ENCODE assay signal across 26 cellular contexts in genomic region chr17:9487406-9487805, GRCh38.
DNase-seq lines count a peak whose midpoint lies in the region; ATAC-seq, FAIRE-seq and TF ChIP-seq lines count a peak whose summit lies in the region.
"Had no signal": no experiment of that assay in that cellular context is flagged by ENCODE, and none has a peak within 500 bp of the region (broad histone marks: within the 10 kb centered on the region; RNA-seq: fewer than 3 reads in every experiment).

No MANE protein-coding gene starts in this region.

- H3K36me3 Mint-ChIP-seq in astrocyte (ENCODE audit: low read depth, unreplicated experiment) (peaks cover 12% of the 10 kb centered on the region), neural crest cell (ENCODE audit: low read depth) (peaks cover 14% of the 10 kb centered on the region)
- peaks cover 17% of the 10 kb centered on the region for H3K36me3 Mint-ChIP-seq in natural killer cell treated with Interleukin-12 subunit alpha and Interleukin-12 subunit beta and Interleukin-15 and Interleukin-18, amount 100 ng/mL, for 72 hours

- intact Hi-C loops in stomach (cut with DNase I; ENCODE audit: low total_unique reads), result no loop called here

- H2AFZ ChIP-seq in astrocyte (ENCODE audit: low read depth, low read length), result no peak overlapping the region

- H3K4me1 Mint-ChIP-seq in astrocyte (ENCODE audit: low read depth, unreplicated experiment) (peaks cover 26% of the 10 kb centered on the region), neural crest cell (peaks cover 13% of the 10 kb centered on the region)
- peaks cover 0 to 18% of the 10 kb centered on the region in 2 donors for H3K4me1 Mint-ChIP-seq in natural killer cell treated with Interleukin-12 subunit alpha and Interleukin-12 subunit beta and Interleukin-15 and Interleukin-18, amount 100 ng/mL, for 72 hours (ENCODE audit: low read depth in 2 of 2)
- H3K4me1 Mint-ChIP-seq: CD14-positive monocyte had no signal

- TF ChIP-seq POLR2A in stomach (IDR thresholded peaks at IDR 0.05), result no peak

- H3K27ac Mint-ChIP-seq in astrocyte (ENCODE audit: unreplicated experiment) (peak overlapping the region; percentile 1), neural crest cell (ENCODE audit: unreplicated experiment) (peak overlapping the region; percentile 83)
- no peak overlapping the region for H3K27ac Mint-ChIP-seq in natural killer cell treated with Interleukin-12 subunit alpha and Interleukin-12 subunit beta and Interleukin-15 and Interleukin-18, amount 100 ng/mL, for 72 hours
- H3K27ac Mint-ChIP-seq: CD14-positive monocyte had no signal

- H3K9me3 ChIP-seq in astrocyte (ENCODE audit: insufficient read depth, low read depth, low read length), result no peaks in the 10 kb centered on the region
- no peaks in the 10 kb centered on the region for H3K9me3 ChIP-seq in stomach
- H3K9me3 ChIP-seq: BE2C, MG63 had no signal

- TF ChIP-seq CTCF in astrocyte (IDR thresholded peaks at IDR 0.05; ENCODE audit: insufficient read depth, low read depth, low read length) (no peak), choroid plexus epithelial cell (conservative IDR thresholded peaks at IDR 0.05; ENCODE audit: low read depth, low read length) (no peak), neural crest cell (conservative IDR thresholded peaks at IDR 0.05) (no peak), stomach (IDR thresholded peaks at IDR 0.05) (no peak)

- FAIRE-seq in astrocyte (lab: Jason Lieb, UNC), result no peak
- FAIRE-seq: GM12892 had no signal

- H3K27me3 Mint-ChIP-seq in astrocyte (ENCODE audit: low read depth, unreplicated experiment) (no peaks in the 10 kb centered on the region), neural crest cell (ENCODE audit: low read depth) (no peaks in the 10 kb centered on the region)
- no peaks in the 10 kb centered on the region for H3K27me3 Mint-ChIP-seq in natural killer cell treated with Interleukin-12 subunit alpha and Interleukin-12 subunit beta and Interleukin-15 and Interleukin-18, amount 100 ng/mL, for 72 hours
- H3K27me3 Mint-ChIP-seq: CD8-positive, alpha-beta memory T cell had no signal

- no peak overlapping the region for H3K4me3 Mint-ChIP-seq in astrocyte (ENCODE audit: unreplicated experiment)
- H3K4me3 Mint-ChIP-seq in neural crest cell, result no peak overlapping the region
- H3K4me3 Mint-ChIP-seq in natural killer cell treated with Interleukin-12 subunit alpha and Interleukin-12 subunit beta and Interleukin-15 and Interleukin-18, amount 100 ng/mL, for 72 hours, result no peak overlapping the region
- H3K4me3 Mint-ChIP-seq: CD14-positive monocyte; CD8-positive, alpha-beta memory T cell had no signal

- ATAC-seq in natural killer cell treated with Interleukin-12 subunit alpha and Interleukin-12 subunit beta and Interleukin-15 and Interleukin-18, amount 100 ng/mL, for 72 hours, result no peak
- no peak for ATAC-seq in HG03196 (IDR thresholded peaks at IDR 0.05; ENCODE audit: unreplicated experiment)

- DNase-seq in Daoy (ENCODE audit: low read depth) (peak; percentile 31), astrocyte (ENCODE audit: low read depth) (peak; percentile 38), choroid plexus epithelial cell (ENCODE audit: low read depth) (peak; percentile 73), neural crest cell (ENCODE audit: low read depth, low spot score) (no peak), stomach (no peak)
- no peak for DNase-seq in natural killer cell treated with Interleukin-12 subunit alpha and Interleukin-12 subunit beta and Interleukin-15 and Interleukin-18, amount 100 ng/mL, for 72 hours (ENCODE audit: low spot score)
- DNase-seq: ACHN; BE2C; Calu3; CD8-positive, alpha-beta memory T cell; DMS79 treated with DMSO at 0.1 percent for 48 hours; IMR-90; KG1; MG63; NCI-H1105 treated with DMSO at 0.1 percent for 48 hours; NCI-H146; NCI-H1930; NCI-H2107; NCI-H446; NCI-H524 treated with DMSO at 0.1 percent for 48 hours; Right ventricle myocardium superior; RPMI8226 had no signal

- no peak for TF ChIP-seq EP300 in stomach (IDR thresholded peaks at IDR 0.05)

- H3K4me2 ChIP-seq in astrocyte (ENCODE audit: low read length), result peak overlapping the region; percentile 14

- H3K79me2 ChIP-seq in astrocyte (ENCODE audit: insufficient read depth, low read length), result no peaks in the 10 kb centered on the region

- no peaks in the 10 kb centered on the region for H4K20me1 ChIP-seq in astrocyte (ENCODE audit: insufficient read depth, low read length)

- H3K27ac ChIP-seq in astrocyte (ENCODE audit: low read depth, low read length) (no peak overlapping the region), stomach (no peak overlapping the region)
- H3K27ac ChIP-seq: 22Rv1 had no signal

- no peak overlapping the region for H3K4me3 ChIP-seq in astrocyte (ENCODE audit: insufficient read depth, low read depth, low read length)
- no peak overlapping the region for H3K4me3 ChIP-seq in choroid plexus epithelial cell (ENCODE audit: low read depth, low read length)
- H3K4me3 ChIP-seq in stomach, result no peak overlapping the region
- H3K4me3 ChIP-seq: MG63 had no signal

- WGBS in stomach, 5 donors, result 85 to 91% (median 86%) methylated on average over 7 of the region's 7 CpGs

- H3K4me1 ChIP-seq in astrocyte (ENCODE audit: insufficient read depth, low read length) (peaks cover 9% of the 10 kb centered on the region), stomach (peaks cover 0 to 4% (median 0%) of the 10 kb centered on the region in 4 donors)
- H3K4me1 ChIP-seq: BE2C had no signal

- H3K9me3 Mint-ChIP-seq in astrocyte (ENCODE audit: unreplicated experiment), result peaks cover 3% of the 10 kb centered on the region
- peaks cover 2% of the 10 kb centered on the region for H3K9me3 Mint-ChIP-seq in neural crest cell
- no peaks in the 10 kb centered on the region for H3K9me3 Mint-ChIP-seq in natural killer cell treated with Interleukin-12 subunit alpha and Interleukin-12 subunit beta and Interleukin-15 and Interleukin-18, amount 100 ng/mL, for 72 hours
- H3K9me3 Mint-ChIP-seq: CD8-positive, alpha-beta memory T cell had no signal

- no peak overlapping the region for H3K9ac ChIP-seq in astrocyte (ENCODE audit: low read length)

- H3K27me3 ChIP-seq in astrocyte (ENCODE audit: insufficient read depth, low read length) (no peaks in the 10 kb centered on the region), stomach (no peaks in the 10 kb centered on the region)
- H3K27me3 ChIP-seq: BE2C, MG63 had no signal

- H3K36me3 ChIP-seq in astrocyte (ENCODE audit: insufficient read depth, low read length), result no peaks in the 10 kb centered on the region
- H3K36me3 ChIP-seq in stomach, result peaks cover 3 to 71% (median 35%) of the 10 kb centered on the region in 4 donors
- H3K36me3 ChIP-seq: BE2C, MG63 had no signal

Comparison
In these comparisons a context has a peak if more than half of its experiments do, and no peak if none do; other contexts are left out.
1. DNase-seq: peak in Daoy (single experiment), astrocyte (single experiment) and choroid plexus epithelial cell (single experiment); none in neural crest cell (single experiment), natural killer cell treated with Interleukin-12 subunit alpha and Interleukin-12 subunit beta and Interleukin-15 and Interleukin-18, amount 100 ng/mL, for 72 hours (single experiment) and stomach (single experiment).
2. H3K27ac Mint-ChIP-seq: peak in astrocyte (single experiment) and neural crest cell (single experiment); none in natural killer cell treated with Interleukin-12 subunit alpha and Interleukin-12 subunit beta and Interleukin-15 and Interleukin-18, amount 100 ng/mL, for 72 hours (0 of 2).